ENCODE assay signal across 10 cellular contexts in the genomic region with DNA sequence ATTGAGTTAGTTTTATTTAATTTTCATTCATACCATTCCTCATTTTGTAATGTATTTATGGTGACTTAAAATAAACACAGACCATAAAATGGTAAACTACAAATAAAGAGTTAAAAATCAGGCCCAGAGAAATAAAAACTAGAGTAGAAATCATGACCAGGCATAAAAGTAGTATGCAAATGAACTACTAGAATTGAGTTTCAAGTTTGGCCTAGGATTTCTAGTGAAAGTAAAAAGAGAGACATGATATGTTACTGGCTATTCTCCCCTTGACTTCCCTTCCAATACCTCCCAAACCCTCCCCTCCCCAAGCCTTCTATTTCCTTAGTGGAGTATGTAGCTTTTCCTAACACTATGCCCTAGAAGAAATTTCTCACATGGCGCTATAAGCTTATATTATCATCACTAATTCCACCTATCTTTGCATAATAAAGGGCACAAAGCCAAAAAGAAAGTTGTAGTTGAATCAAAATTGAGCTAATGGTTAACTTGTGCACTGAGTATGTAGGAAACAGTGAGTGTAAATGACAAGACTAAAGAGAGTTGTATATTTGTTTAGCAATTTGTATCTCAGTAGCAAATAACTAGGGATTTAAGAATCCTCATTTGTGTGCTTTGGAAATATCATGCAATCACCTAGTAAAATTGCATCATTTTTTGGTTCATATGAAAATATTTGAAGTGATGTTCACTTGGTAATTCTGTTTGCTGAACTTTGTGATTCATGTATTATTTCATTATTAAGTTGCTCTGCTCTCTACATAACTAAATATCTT. TPM values are rescaled to one million over a fixed set of nuclear protein-coding genes. Genes with fewer than 3 reads are reported as not detected.
DNase-seq lines count a peak whose midpoint lies in the region; ATAC-seq and TF ChIP-seq lines count a peak whose summit lies in the region.
"Had no signal": no experiment of that assay in that cellular context is flagged by ENCODE, and none has a peak within 500 bp of the region (broad histone marks: within the 10 kb centered on the region; RNA-seq: fewer than 3 reads in every experiment).

No MANE protein-coding gene starts in this region.

- peak; percentile 16 for DNase-seq in AG04449 (ENCODE audit: low read depth, low spot score)
- DNase-seq in NCI-H226, result peak; percentile 20
- peak; percentile 31 for DNase-seq in hepatocyte (ENCODE audit: low spot score)
- DNase-seq in NCI-H510A treated with DMSO at 0.1 percent for 48 hours (lab: John Stamatoyannopoulos, UW), result no peak
- no peak for DNase-seq in spleen
- DNase-seq in activated CD4-positive, alpha-beta T cell treated with anti-CD3 and anti-CD28 coated beads, Interleukin-2, amount 10 ng/mL, durations not matched to agents 7 days and 5 days, result no peak
- DNase-seq in effector CD8-positive, alpha-beta T cell (lab: John Stamatoyannopoulos, UW), result no peak

- H3K4me3 ChIP-seq in AG04449 (ENCODE audit: low read depth, low read length) (no peak overlapping the region), hepatocyte (no peak overlapping the region), spleen (no peak overlapping the region)

- no peaks in the 10 kb centered on the region for H4K20me1 ChIP-seq in hepatocyte (ENCODE audit: insufficient read depth, poor library complexity, severe bottlenecking)

- no peaks in the 10 kb centered on the region for H3K36me3 ChIP-seq in hepatocyte (replicated peaks; ENCODE audit: insufficient read depth, low read depth)
- no peaks in the 10 kb centered on the region for H3K36me3 ChIP-seq in spleen

- H3K9me3 ChIP-seq in hepatocyte (ENCODE audit: low read depth) (no peaks in the 10 kb centered on the region), spleen (peaks cover 0 to 28% (median 20%) of the 10 kb centered on the region in 8 donors)

- no peak for TF ChIP-seq POLR2A in spleen (IDR thresholded peaks at IDR 0.05)

- no peak overlapping the region for H3K4me2 ChIP-seq in hepatocyte

- H3K27me3 ChIP-seq in hepatocyte, result no peaks in the 10 kb centered on the region
- H3K27me3 ChIP-seq in spleen (replicated peaks in 1 of 7), result no peaks in the 10 kb centered on the region

- peaks cover 5% of the 10 kb centered on the region for H3K36me3 Mint-ChIP-seq in activated CD4-positive, alpha-beta T cell treated with anti-CD3 and anti-CD28 coated beads, Interleukin-2, amount 10 ng/mL, durations not matched to agents 7 days and 5 days (ENCODE audit: low read depth)

- no peaks in the 10 kb centered on the region for H3K79me2 ChIP-seq in hepatocyte

- H3K4me3 Mint-ChIP-seq in activated CD4-positive, alpha-beta T cell treated with anti-CD3 and anti-CD28 coated beads, Interleukin-2, amount 10 ng/mL, durations not matched to agents 7 days and 5 days, result no peak overlapping the region

- no peaks in the 10 kb centered on the region for H3K27me3 Mint-ChIP-seq in activated CD4-positive, alpha-beta T cell treated with anti-CD3 and anti-CD28 coated beads, Interleukin-2, amount 10 ng/mL, durations not matched to agents 7 days and 5 days
- H3K27me3 Mint-ChIP-seq: IgD-negative memory B cell had no signal

- H3K27ac Mint-ChIP-seq in activated CD4-positive, alpha-beta T cell treated with anti-CD3 and anti-CD28 coated beads, Interleukin-2, amount 10 ng/mL, durations not matched to agents 7 days and 5 days, result no peak overlapping the region

- H3K27ac ChIP-seq in hepatocyte (peak overlapping the region; percentile 67), spleen (no peak overlapping the region)

- H3K9me3 Mint-ChIP-seq in activated CD4-positive, alpha-beta T cell treated with anti-CD3 and anti-CD28 coated beads, Interleukin-2, amount 10 ng/mL, durations not matched to agents 7 days and 5 days, result peaks cover 16% of the 10 kb centered on the region

- POLR2A ChIA-PET in AG04449 (lab: Yijun Ruan, JAX), result interaction anchor here (0.6 kb wide), 1 partner anchor 38 kb away, joined by 3 read pairs; no protein-coding TSS in a partner anchor
- POLR2A ChIA-PET in activated CD4-positive, alpha-beta T cell treated with anti-CD3 and anti-CD28 coated beads, Interleukin-2, amount 10 ng/mL, durations not matched to agents 7 days and 5 days (lab: Charles Lee), result no interaction called here

- no peaks in the 10 kb centered on the region for H3K9me2 ChIP-seq in hepatocyte (replicated peaks; ENCODE audit: insufficient read depth)

- ATAC-seq in GM19452 (IDR thresholded peaks at IDR 0.05; ENCODE audit: unreplicated experiment), result peak; percentile 75
- ATAC-seq: Panc1 had no signal

- no peak overlapping the region for H2AFZ ChIP-seq in hepatocyte

- peaks cover 2% of the 10 kb centered on the region for H3K4me1 Mint-ChIP-seq in activated CD4-positive, alpha-beta T cell treated with anti-CD3 and anti-CD28 coated beads, Interleukin-2, amount 10 ng/mL, durations not matched to agents 7 days and 5 days
- H3K4me1 Mint-ChIP-seq: IgD-negative memory B cell had no signal

- TF ChIP-seq CTCF in AG04449 (IDR thresholded peaks at IDR 0.05; ENCODE audit: insufficient read depth, low read length, missing control alignments) (no peak), hepatocyte (IDR thresholded peaks at IDR 0.05; ENCODE audit: poor library complexity) (no peak), spleen (IDR thresholded peaks at IDR 0.05 in 8 of 11, conservative IDR thresholded peaks at IDR 0.05 in 3 of 11) (no peak)

- H3K4me1 ChIP-seq in hepatocyte (ENCODE audit: insufficient read depth), result peaks cover 18% of the 10 kb centered on the region
- H3K4me1 ChIP-seq in spleen, result no peaks in the 10 kb centered on the region

- WGBS in hepatocyte (ENCODE audit: low lambda C conversion rate, missing lambda C conversion rate), result 80% methylated on average over 1 of the region's 1 CpG
- 90 to 96% (median 91%) methylated on average over 1 of the region's 1 CpG for WGBS in spleen, 5 donors

- intact Hi-C loops in spleen (cut with DNase I; ENCODE audit: low total_unique reads), result no loop called here

- CTCF ChIA-PET in AG04449 (lab: Yijun Ruan, JAX), result no interaction called here
- CTCF ChIA-PET in activated CD4-positive, alpha-beta T cell treated with anti-CD3 and anti-CD28 coated beads, Interleukin-2, amount 10 ng/mL, durations not matched to agents 7 days and 5 days (lab: Charles Lee), result interaction anchor here (1.1 to 1.6 kb wide), 2 partner anchors 10 to 30 kb away, joined by 3 read pairs; a partner anchor contains a TSS

RNA-seq across cellular contexts. Expression of a gene that starts 29.7 kb away (rescaled TPM):
- total RNA-seq in hepatocyte (14.5 and 16.5 TPM in 2 replicates), spleen (10 to 100 TPM; 17.4 to 58.5 (median 31.3) TPM)
- polyA plus RNA-seq in hepatocyte (5.8 and 7.3 TPM in 2 replicates), spleen (1 to 10 TPM; 3.8 to 4.5 (median 4.2) TPM)
- 10 to 100 TPM; 39.9 to 43.3 TPM for total RNA-seq in activated CD4-positive, alpha-beta T cell treated with anti-CD3 and anti-CD28 coated beads, Interleukin-2, amount 10 ng/mL, durations not matched to agents 7 days and 5 days

RNA-seq across cellular contexts. Expression of a gene that starts 56.6 kb away (rescaled TPM):
- total RNA-seq in hepatocyte, result 38.9 and 41.7 TPM in 2 replicates
- polyA plus RNA-seq in hepatocyte, result 37.2 and 43.7 TPM in 2 replicates
- 10 to 100 TPM; 26.3 to 42.6 (median 33.1) TPM for total RNA-seq in spleen
- 10 to 100 TPM; 19.7 to 26.8 (median 25.5) TPM for polyA plus RNA-seq in spleen
- 10 to 100 TPM; 48.2 to 50.6 TPM for total RNA-seq in activated CD4-positive, alpha-beta T cell treated with anti-CD3 and anti-CD28 coated beads, Interleukin-2, amount 10 ng/mL, durations not matched to agents 7 days and 5 days

Comparison
In these comparisons a context has a peak if more than half of its experiments do, and no peak if none do; other contexts are left out.
1. DNase-seq: peak in AG04449 (single experiment), NCI-H226 (single experiment) and hepatocyte (single experiment); none in NCI-H510A treated with DMSO at 0.1 percent for 48 hours (single experiment), spleen (single experiment), activated CD4-positive, alpha-beta T cell treated with anti-CD3 and anti-CD28 coated beads, Interleukin-2, amount 10 ng/mL, durations not matched to agents 7 days and 5 days (single experiment) and effector CD8-positive, alpha-beta T cell (single experiment).